ENCODE assay signal across 8 cellular contexts in genomic region chrX:154378799-154379568, GRCh38. TPM values are rescaled to one million over a fixed set of nuclear protein-coding genes. Genes with fewer than 3 reads are reported as not detected.
DNase-seq lines count a peak whose midpoint lies in the region; ATAC-seq, FAIRE-seq and TF ChIP-seq lines count a peak whose summit lies in the region.

EMD (plus strand) TSS chrX:154379295; CDS start chrX:154379485, 190 bp downstream.

- no peak for TF ChIP-seq CTCF in keratinocyte (optimal IDR thresholded peaks at IDR 0.05 in 1 of 3, IDR thresholded peaks at IDR 0.05 in 1 of 3, conservative IDR thresholded peaks at IDR 0.05 in 1 of 3; ENCODE audit: extremely low read depth in 1 of 3, insufficient read depth in 2 of 3, low read length in 3 of 3)

- H3K27me3 ChIP-seq in keratinocyte (ENCODE audit: control insufficient read depth, extremely low read depth, insufficient read depth, low read length), result no peaks in the 10 kb centered on the region

- H3K9me3 ChIP-seq in keratinocyte (ENCODE audit: control insufficient read depth, low read depth, low read length), result no peaks in the 10 kb centered on the region

- H3K9me1 ChIP-seq in keratinocyte (ENCODE audit: control insufficient read depth, extremely low read depth, insufficient read depth, low read length), result no peaks in the 10 kb centered on the region

- H3K9ac ChIP-seq in keratinocyte (ENCODE audit: control insufficient read depth, extremely low read depth, insufficient read depth, low read length), result peak within 1 kb of the TSS; percentile 93

- H3K4me3 ChIP-seq in keratinocyte (ENCODE audit: control insufficient read depth in 2 of 3, extremely low read depth in 1 of 3, insufficient read depth in 2 of 3, low read depth in 1 of 3, low read length in 3 of 3), result peak within 1 kb of the TSS; percentile 68 to 85 (median 70)

- H3K4me1 ChIP-seq in keratinocyte (ENCODE audit: control insufficient read depth, extremely low read depth, insufficient read depth, low read length), result peaks cover 16% of the 10 kb centered on the region

- ATAC-seq in GM19025 (IDR thresholded peaks at IDR 0.05; ENCODE audit: low read depth, unreplicated experiment), result peak; percentile 75
- ATAC-seq in HG03342 (IDR thresholded peaks at IDR 0.05; ENCODE audit: unreplicated experiment), result peak; percentile 81

- peak within 1 kb of the TSS; percentile 68 for H3K4me2 ChIP-seq in keratinocyte (ENCODE audit: control insufficient read depth, extremely low read depth, insufficient read depth, low read depth, low read length)

- H3K79me2 ChIP-seq in keratinocyte (ENCODE audit: control insufficient read depth, insufficient read depth, low read length), result peaks cover 13% of the 10 kb centered on the region

- DNase-seq in AG08396 (ENCODE audit: low spot score) (peak; percentile 91), NCI-H446 treated with DMSO at 0.1 percent for 48 hours (lab: John Stamatoyannopoulos, UW) (peak; percentile 97), cerebellar nuclear complex (lab: John Stamatoyannopoulos, UW) (peak; percentile 90 to 94), keratinocyte (ENCODE audit: low read depth, low spot score) (no peak)
- peak; percentile 92 for DNase-seq in activated CD4-positive, CD25-positive, alpha-beta regulatory T cell treated with anti-CD3 and anti-CD28 coated beads, Interleukin-2, amount 50 U/mL, for 72 hours
- peak; percentile 90 to 92 for DNase-seq in stimulated activated CD4-positive, alpha-beta T cell treated with anti-CD3 and anti-CD28 coated beads, Interleukin-15, amount 100 ng/mL, for 1 hour (ENCODE audit: low read depth in 1 of 2, low spot score in 1 of 2)

- no peak for FAIRE-seq in keratinocyte (lab: Jason Lieb, UNC)

- no peaks in the 10 kb centered on the region for H4K20me1 ChIP-seq in keratinocyte (ENCODE audit: control insufficient read depth, extremely low read depth, insufficient read depth, low read length)

- peak within 1 kb of the TSS; percentile 83 for H3K27ac ChIP-seq in keratinocyte (ENCODE audit: control insufficient read depth, insufficient read depth, low read length)

- H3K36me3 ChIP-seq in keratinocyte (ENCODE audit: control insufficient read depth in 2 of 2, extremely low read depth in 1 of 2, insufficient read depth in 2 of 2, low read length in 2 of 2), result peaks cover 1 to 10% of the 10 kb centered on the region in 2 experiments

- dilution Hi-C loops in keratinocyte (cut with MboI; ENCODE audit: extremely low pct_ligation_motif_present, low sequenced_read_pairs), result no loop called here

- H2AFZ ChIP-seq in keratinocyte (ENCODE audit: control insufficient read depth, low read length), result peak within 1 kb of the TSS; percentile 15

RNA-seq across cellular contexts. Expression of gene EMD, which starts in this region (rescaled TPM):
- polyA plus RNA-seq in keratinocyte, result 32.7 to 65.5 TPM (median 36.9 TPM) in 3 replicates
- polyA plus RNA-seq in keratinocyte (2011; ENCODE audit: low read depth), result 79.2 TPM
- polyA plus RNA-seq in keratinocyte (2011; cell fraction: cytosol; rRNA removed), result 47.2 and 58.9 TPM in 2 replicates
- 33.4 and 47.2 TPM in 2 replicates for polyA plus RNA-seq in keratinocyte (2011; cell fraction: nucleus; rRNA removed)
- 56.8 and 66.0 TPM in 2 replicates for polyA plus RNA-seq in keratinocyte (2012; ENCODE audit: low replicate concordance)
- polyA minus RNA-seq in keratinocyte, result 34.3 to 75.7 TPM (median 42.5 TPM) in 3 replicates
- polyA minus RNA-seq in keratinocyte (2011; cell fraction: cytosol; rRNA and poly(A)+ RNA removed), result 49.1 TPM
- polyA minus RNA-seq in keratinocyte (2011; cell fraction: nucleus; rRNA and poly(A)+ RNA removed), result 7.7 and 12.9 TPM in 2 replicates
